23 cellular contexts compared by ENCODE assay signal in the genomic region with DNA sequence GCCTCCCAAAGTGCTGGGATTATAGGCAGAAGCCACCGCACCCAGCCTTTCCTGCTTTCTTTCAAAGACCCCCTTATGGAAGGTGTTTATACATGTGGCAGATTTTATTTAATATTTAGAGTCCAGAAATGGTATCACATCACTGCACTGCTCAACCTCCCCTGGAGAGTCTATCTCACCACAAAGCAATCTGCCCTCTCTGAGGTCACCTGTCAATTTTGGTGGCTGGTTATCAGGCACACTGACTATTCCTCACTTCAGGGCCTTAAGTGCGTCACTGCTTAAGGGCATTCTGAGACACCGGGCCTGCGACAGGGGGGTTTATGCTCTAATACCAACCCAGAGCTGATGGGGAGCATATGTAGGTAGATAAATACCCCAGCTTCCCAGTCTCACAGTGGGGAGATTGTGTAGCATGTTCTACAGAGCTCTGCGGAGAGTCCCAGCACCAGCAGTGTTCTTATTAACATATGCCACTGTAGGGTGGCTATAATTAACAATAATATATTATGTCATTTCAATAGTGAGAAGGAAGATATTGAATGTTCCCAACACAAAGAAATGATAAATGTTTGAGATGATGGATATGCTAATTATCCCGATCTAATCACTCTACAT.
"Had no signal": no experiment of that assay in that cellular context is flagged by ENCODE, and none has a peak within 500 bp of the region (broad histone marks: within the 10 kb centered on the region; RNA-seq: fewer than 3 reads in every experiment).

No MANE protein-coding gene starts in this region.

- H3K4me3 ChIP-seq: breast epithelium, gastroesophageal sphincter, left ventricle myocardium inferior, stomach, suprapubic skin, transverse colon, uterus had no signal

- H3K36me3 Mint-ChIP-seq: activated naive CD8-positive, alpha-beta T cell treated with anti-CD3 and anti-CD28 coated beads for 36 hours had no signal

- H3K9me3 ChIP-seq: suprapubic skin, transverse colon, uterus had no signal

- ATAC-seq: sciatic nerve; stimulated activated memory B cell treated with anti-CD40 and anti-IgM and Interleukin-4, amounts not matched to agents 10 μg/mL and 1 μg/mL and 100 μg/mL, for 72 hours had no signal

- DNase-seq: activated CD4-positive, alpha-beta T cell treated with anti-CD3 and anti-CD28 coated beads for 4 hours; activated CD4-positive, alpha-beta T cell treated with anti-CD3 and anti-CD28 coated beads, Interleukin-2, amount 50 U/mL, for 48 hours; activated CD4-positive, CD25-positive, alpha-beta regulatory T cell; activated naive CD4-positive, alpha-beta T cell treated with Interleukin-2 at 50 U/mL for 16 hours; activated naive CD8-positive, alpha-beta T cell treated with anti-CD3 and anti-CD28 coated beads for 36 hours; activated T-cell treated with anti-CD3 and anti-CD28 coated beads, Interleukin-2, amount 50 U/mL, for 48 hours; cerebellar nuclear complex; cortex of kidney; left ventricle myocardium inferior; mammary epithelial cell; midbrain; occipital lobe; stomach; T1000; transverse colon; uterus had no signal

- H3K4me1 ChIP-seq: breast epithelium, gastroesophageal sphincter, left ventricle myocardium inferior, stomach, transverse colon, uterus had no signal

- H3K36me3 ChIP-seq: breast epithelium, gastroesophageal sphincter, left ventricle myocardium inferior, stomach, suprapubic skin, transverse colon, uterus had no signal

- H3K27ac ChIP-seq: breast epithelium, epithelial cell of prostate, gastroesophageal sphincter, left ventricle myocardium inferior, stomach, suprapubic skin, transverse colon, uterus had no signal

- H3K4me1 Mint-ChIP-seq: stimulated activated memory B cell treated with anti-CD40 and anti-IgM and Interleukin-4, amounts not matched to agents 10 μg/mL and 1 μg/mL and 100 μg/mL, for 72 hours had no signal

- H3K27me3 ChIP-seq: breast epithelium, suprapubic skin, transverse colon, uterus had no signal

- H3K4me3 Mint-ChIP-seq: activated naive CD8-positive, alpha-beta T cell treated with anti-CD3 and anti-CD28 coated beads for 36 hours; nephron; stimulated activated memory B cell treated with anti-CD40 and anti-IgM and Interleukin-4, amounts not matched to agents 10 μg/mL and 1 μg/mL and 100 μg/mL, for 72 hours had no signal

- H3K27ac Mint-ChIP-seq: activated naive CD8-positive, alpha-beta T cell treated with anti-CD3 and anti-CD28 coated beads for 36 hours; stimulated activated memory B cell treated with anti-CD40 and anti-IgM and Interleukin-4, amounts not matched to agents 10 μg/mL and 1 μg/mL and 100 μg/mL, for 72 hours had no signal
